In the genomic region with DNA sequence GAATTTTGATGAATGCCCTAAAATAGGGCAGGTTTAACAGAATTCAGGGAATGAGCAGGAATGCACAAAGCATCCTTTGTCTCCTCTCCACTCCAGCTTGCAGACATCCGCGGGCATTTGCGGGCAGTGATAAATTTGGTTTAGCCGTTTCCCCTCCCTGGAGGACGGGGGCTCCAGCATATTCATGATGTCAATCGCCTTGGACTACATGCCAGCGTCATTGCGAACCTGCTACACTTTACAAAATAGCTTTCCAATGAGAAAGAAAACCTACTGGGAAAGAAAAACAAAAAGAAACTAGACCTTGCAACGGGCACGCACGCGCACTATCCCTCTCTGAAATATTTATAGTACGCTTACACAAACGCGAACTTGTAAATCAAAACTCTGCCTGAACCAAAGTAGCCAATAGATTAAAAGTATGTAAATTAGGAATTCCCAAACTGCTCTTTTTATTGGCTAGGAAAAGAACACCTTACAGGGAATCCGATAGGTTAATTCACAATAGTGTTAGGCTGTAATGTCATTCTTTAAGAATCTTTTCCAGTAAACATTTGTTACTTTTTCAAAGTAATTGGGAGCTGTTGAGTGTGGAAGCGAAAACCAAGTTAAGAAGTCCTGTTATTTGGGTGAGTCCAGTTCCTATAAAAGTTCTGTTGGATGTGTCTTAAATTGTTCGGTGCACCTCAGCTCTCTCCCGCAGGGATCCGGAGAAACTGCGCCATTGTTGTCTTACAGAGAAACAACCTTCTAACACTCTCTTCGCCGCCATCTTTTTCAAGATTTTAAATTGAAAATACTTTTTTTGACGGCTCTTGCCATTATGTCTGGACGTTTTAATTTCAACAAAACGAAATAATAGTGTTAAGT, we compare ENCODE assay signal across 8 cellular contexts.
DNase-seq lines count a peak whose midpoint lies in the region; ATAC-seq, FAIRE-seq and TF ChIP-seq lines count a peak whose summit lies in the region.

No MANE protein-coding gene starts in this region.

- DNase-seq in GM12865 (ENCODE audit: low read depth) (peak; percentile 89), NCI-H128 (lab: John Stamatoyannopoulos, UW; ENCODE audit: unreplicated experiment) (peak; percentile 64), cerebellum (ENCODE audit: low spot score) (peak; percentile 82), kidney glomerular epithelial cell (lab: John Stamatoyannopoulos, UW) (peak; percentile 97), AML-193 (lab: John Stamatoyannopoulos, UW) (no peak)
- peak; percentile 45 to 48 for DNase-seq in stimulated activated CD4-positive, alpha-beta T cell treated with anti-CD3 and anti-CD28 coated beads, Interleukin-4, amount 100 ng/mL, for 4 hours

- peak; percentile 99 for FAIRE-seq in TTC549 (lab: Jason Lieb, UNC)

- peak; percentile 67 for ATAC-seq in HG02588 (IDR thresholded peaks at IDR 0.05; ENCODE audit: unreplicated experiment)

- no peak for TF ChIP-seq CTCF in GM12865 (IDR thresholded peaks at IDR 0.05; ENCODE audit: insufficient read depth, low read depth, low read length, missing control alignments)

- H3K4me3 ChIP-seq in GM12865 (ENCODE audit: low read depth, low read length) = peak overlapping the region; percentile 67

Comparison
In these comparisons a context has a peak if more than half of its experiments do, and no peak if none do; other contexts are left out.
1. DNase-seq: peak in GM12865 (single experiment), NCI-H128 (single experiment), cerebellum (single experiment), kidney glomerular epithelial cell (single experiment) and stimulated activated CD4-positive, alpha-beta T cell treated with anti-CD3 and anti-CD28 coated beads, Interleukin-4, amount 100 ng/mL, for 4 hours (2 of 2); none in AML-193 (0 of 2).